9 cellular contexts compared by ENCODE assay signal in the genomic region with DNA sequence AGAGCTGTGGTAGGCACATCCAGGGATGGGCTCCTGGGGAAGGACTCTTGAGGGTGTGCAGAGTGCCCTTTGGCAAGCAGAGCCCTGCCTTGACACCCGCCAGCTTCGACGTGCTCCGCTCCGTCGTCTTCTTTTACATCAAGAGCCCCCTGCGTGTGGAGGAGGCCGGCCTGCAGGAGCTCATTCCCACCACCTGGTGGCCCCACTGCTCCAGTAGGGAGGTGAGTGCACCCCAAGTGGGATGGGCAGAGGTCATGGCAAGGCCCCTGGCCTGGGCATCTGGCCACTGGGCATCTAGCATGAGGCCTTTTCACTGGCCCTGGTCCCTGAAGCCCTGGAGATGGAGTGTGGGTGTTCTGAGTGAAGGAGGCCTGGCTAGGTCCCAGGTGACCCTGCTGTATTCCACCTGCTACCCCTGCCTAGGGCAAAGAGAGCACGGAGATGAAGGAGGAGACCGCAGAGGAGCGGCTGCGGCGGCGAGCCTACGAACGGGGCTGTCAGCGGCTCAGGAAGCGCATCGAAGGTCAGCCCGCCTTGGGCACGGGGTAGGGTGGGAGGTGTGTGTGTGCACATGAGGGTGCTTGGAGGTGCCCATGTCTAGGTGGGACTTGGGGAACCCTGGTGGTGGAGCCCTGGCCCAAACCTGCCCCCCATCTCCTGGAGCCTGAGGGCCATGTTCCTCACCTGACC. TPM values are rescaled to one million over a fixed set of nuclear protein-coding genes. Genes with fewer than 3 reads are reported as not detected.
DNase-seq lines count a peak whose midpoint lies in the region; ATAC-seq, FAIRE-seq and TF ChIP-seq lines count a peak whose summit lies in the region.
"Had no signal": no experiment of that assay in that cellular context is flagged by ENCODE, and none has a peak within 500 bp of the region (broad histone marks: within the 10 kb centered on the region; RNA-seq: fewer than 3 reads in every experiment).

No MANE protein-coding gene starts in this region.

- no peaks in the 10 kb centered on the region for H3K79me1 ChIP-seq in H1 (ENCODE audit: low read depth, low read length)

- 82 to 85% methylated on average over 21 of the region's 21 CpGs for WGBS in heart right ventricle, 2 donors
- WGBS in H1 (ENCODE audit: extremely low coverage in 1 of 2, insufficient coverage in 1 of 2, insufficient read length in 1 of 2, insufficient replicate concordance in 2 of 2, low coverage in 1 of 2, low lambda C conversion rate in 2 of 2, missing lambda C conversion rate in 1 of 2), 2 experiments, result 87% methylated on average over 21 of the region's 21 CpGs; no CpG with 5 or more reads in 1 of the 2 experiments

- no peak overlapping the region for H4K91ac ChIP-seq in H1 (replicated peaks; ENCODE audit: insufficient read length, low read length)

- no peaks in the 10 kb centered on the region for H3K27me3 Mint-ChIP-seq in stimulated activated naive CD8-positive, alpha-beta T cell treated with anti-CD3 and anti-CD28 coated beads, Interleukin-15, amount 100 ng/mL, for 72 hours

- no peaks in the 10 kb centered on the region for H3K79me2 ChIP-seq in H1 (ENCODE audit: control insufficient read depth in 1 of 2, insufficient read depth in 2 of 2, low read length in 2 of 2)

- H3K27ac Mint-ChIP-seq in stimulated activated naive CD8-positive, alpha-beta T cell treated with anti-CD3 and anti-CD28 coated beads, Interleukin-15, amount 100 ng/mL, for 72 hours, result no peak overlapping the region

- no peaks in the 10 kb centered on the region for H3K27me3 ChIP-seq in heart right ventricle
- no peaks in the 10 kb centered on the region for H3K27me3 ChIP-seq in H1 (replicated peaks in 1 of 4; ENCODE audit: control insufficient read depth in 3 of 4, extremely low read depth in 1 of 4, insufficient read depth in 3 of 4, low read length in 3 of 4)

- DNase-seq in heart right ventricle (no peak), cardiac septum (ENCODE audit: low spot score) (no peak), H1 (ENCODE audit: low read depth in 1 of 2, low spot score in 2 of 2) (peak in 1 of 2 experiments; percentile 86), NOMO-1 treated with DMSO at 0.1 percent for 48 hours (lab: John Stamatoyannopoulos, UW; ENCODE audit: unreplicated experiment) (no peak), GOT3 (lab: John Stamatoyannopoulos, UW) (no peak)
- no peak for DNase-seq in stimulated activated naive CD8-positive, alpha-beta T cell treated with anti-CD3 and anti-CD28 coated beads, Interleukin-15, amount 100 ng/mL, for 72 hours
- DNase-seq: COR-L47 had no signal

- peaks cover 0 to 27% (median 0%) of the 10 kb centered on the region in 9 donors for H3K4me1 ChIP-seq in heart right ventricle
- H3K4me1 ChIP-seq in H1 (replicated peaks in 1 of 4; ENCODE audit: control insufficient read depth in 3 of 4, insufficient read depth in 4 of 4, low read length in 3 of 4), result peaks cover 0 to 9% (median 5%) of the 10 kb centered on the region in 4 experiments; a peak in 5 of 7 replicates

- H3K4me1 Mint-ChIP-seq in stimulated activated naive CD8-positive, alpha-beta T cell treated with anti-CD3 and anti-CD28 coated beads, Interleukin-15, amount 100 ng/mL, for 72 hours, result peaks cover 9% of the 10 kb centered on the region

- H3K56ac ChIP-seq in H1 (replicated peaks; ENCODE audit: insufficient read length, low read depth, low read length), result no peak overlapping the region

- 0 out of 7 replicates have a peak overlapping the region, but pooled peaks of 1 of the 4 experiments have one; percentile 2 for H3K9ac ChIP-seq in H1 (replicated peaks in 1 of 4; ENCODE audit: extremely low read depth in 1 of 4, low read depth in 3 of 4, low read length in 3 of 4)

- no peak for ATAC-seq in heart right ventricle
- ATAC-seq in stimulated activated naive CD8-positive, alpha-beta T cell treated with anti-CD3 and anti-CD28 coated beads, Interleukin-15, amount 100 ng/mL, for 72 hours, result no peak

- H4K8ac ChIP-seq in H1 (ENCODE audit: extremely low read depth, insufficient read depth, low read length), result no peak overlapping the region

- no peak overlapping the region for H4K5ac ChIP-seq in H1 (ENCODE audit: insufficient read length, low read depth, low read length)

- H3K14ac ChIP-seq in H1 (ENCODE audit: insufficient read length), result no peak overlapping the region

- no peak overlapping the region; a peak in 1 of 4 replicates for H3K4me2 ChIP-seq in H1 (ENCODE audit: insufficient read depth in 1 of 2, low read depth in 2 of 2, low read length in 2 of 2)

- H3K23ac ChIP-seq in H1 (ENCODE audit: insufficient read length), result no peak overlapping the region

- TF ChIP-seq POLR2A in H1 (IDR thresholded peaks at IDR 0.05; ENCODE audit: control extremely low read depth in 1 of 2, low read depth in 2 of 2, low read length in 2 of 2), result no peak

- no peak overlapping the region; the same call in 1 of the 2 replicates for H3K18ac ChIP-seq in H1 (ENCODE audit: extremely low read depth, low read length)

- FAIRE-seq in H1 (lab: Jason Lieb, UNC), result no peak
- FAIRE-seq: H54, TTC549 had no signal

- H3K23me2 ChIP-seq in H1 (ENCODE audit: low read depth, low read length), result no peaks in the 10 kb centered on the region

- peak overlapping the region; percentile 75; the same call in 1 of the 2 replicates for H2BK12ac ChIP-seq in H1 (ENCODE audit: low read depth, low read length)

- H4K20me1 ChIP-seq in H1 (replicated peaks in 1 of 2; ENCODE audit: control insufficient read depth in 1 of 2, insufficient read depth in 2 of 2, low read length in 2 of 2), result peaks cover 8 to 15% of the 10 kb centered on the region in 2 experiments

- H2BK20ac ChIP-seq in H1 (ENCODE audit: low read length), result no peak overlapping the region

- H3K9me3 ChIP-seq in heart right ventricle (no peaks in the 10 kb centered on the region), H1 (ENCODE audit: insufficient read depth in 2 of 2, low read depth in 1 of 2, low read length in 1 of 2) (no peaks in the 10 kb centered on the region)

- TF ChIP-seq RAD21 in H1 (IDR thresholded peaks at IDR 0.05 in 1 of 2, conservative IDR thresholded peaks at IDR 0.05 in 1 of 2; ENCODE audit: low read depth in 2 of 2, low read length in 2 of 2), result peak; percentile 42 to 62

- H2AFZ ChIP-seq in H1 (ENCODE audit: low read length), result no peak overlapping the region

- H3K4ac ChIP-seq in H1 (replicated peaks; ENCODE audit: insufficient read length, low read depth, low read length), result no peak overlapping the region

- no peak for TF ChIP-seq EP300 in H1 (IDR thresholded peaks at IDR 0.05; ENCODE audit: borderline replicate concordance in 1 of 2, low read depth in 2 of 2, low read length in 2 of 2)

- CTCF ChIA-PET in H1 (lab: Charles Lee; ENCODE audit: partially characterized antibody), result interaction anchor here (0.5 to 9.7 kb wide), 65 partner anchors 10 to 563 kb away, joined by 3 to 127 read pairs (median 4); a partner anchor contains a TSS

- H2BK5ac ChIP-seq in H1 (ENCODE audit: low read depth, low read length), result peak overlapping the region; percentile 35

- TF ChIP-seq CTCF in heart right ventricle (IDR thresholded peaks at IDR 0.05), result peak in 7 of 9 donors; percentile 29 to 50 (median 39)
- TF ChIP-seq CTCF in H1 (IDR thresholded peaks at IDR 0.05; ENCODE audit: control extremely low read depth in 1 of 3, insufficient read depth in 1 of 3, low read depth in 1 of 3, low read length in 3 of 3), result peak in 2 of 3 experiments; percentile 82 to 83; a peak in 3 of 4 replicates

- H3K27ac ChIP-seq in heart right ventricle (no peak overlapping the region), H1 (ENCODE audit: low read depth, low read length) (no peak overlapping the region)

- 0 out of 2 replicates have a peak overlapping the region, but pooled peaks have one; percentile 1 for H2BK15ac ChIP-seq in H1 (ENCODE audit: low read length)

- intact Hi-C loops in heart right ventricle (cut with DNase I) (loop anchor here in 8 of 10 donors (2.0 to 10.0 kb wide), 7 partner anchors 135 to 213 kb away; a partner anchor contains a TSS), cardiac septum (cut with DNase I) (loop anchor here (5.0 kb wide), 1 partner anchor 136 kb away; no protein-coding TSS in a partner anchor)

- H3K4me3 Mint-ChIP-seq in stimulated activated naive CD8-positive, alpha-beta T cell treated with anti-CD3 and anti-CD28 coated beads, Interleukin-15, amount 100 ng/mL, for 72 hours, result no peak overlapping the region

- H2AK5ac ChIP-seq in H1 (ENCODE audit: low read depth, low read length), result no peak overlapping the region

- no peaks in the 10 kb centered on the region for H3K9me3 Mint-ChIP-seq in stimulated activated naive CD8-positive, alpha-beta T cell treated with anti-CD3 and anti-CD28 coated beads, Interleukin-15, amount 100 ng/mL, for 72 hours

- no peak overlapping the region for H2BK120ac ChIP-seq in H1 (replicated peaks; ENCODE audit: low read depth, low read length)

- H3K4me3 ChIP-seq in heart right ventricle (no peak overlapping the region), H1 (ENCODE audit: extremely low read depth in 1 of 4, insufficient read depth in 2 of 4, low read depth in 3 of 4, low read length in 4 of 4) (no peak overlapping the region)

- POLR2A ChIA-PET in H1 (lab: Charles Lee; ENCODE audit: partially characterized antibody), result interaction anchor here (0.6 to 5.7 kb wide), 12 partner anchors 10 to 272 kb away, joined by 3 to 57 read pairs (median 3); a partner anchor contains a TSS

- peaks cover 0 to 96% (median 31%) of the 10 kb centered on the region in 9 donors for H3K36me3 ChIP-seq in heart right ventricle
- peaks cover 4 to 5% (median 5%) of the 10 kb centered on the region in 4 experiments; a peak in 5 of 8 replicates for H3K36me3 ChIP-seq in H1 (ENCODE audit: control insufficient read depth in 2 of 4, insufficient read depth in 4 of 4, low read length in 3 of 4)

RNA-seq across cellular contexts. Expression of a gene that starts 12.2 kb away (rescaled TPM):
- total RNA-seq in heart right ventricle (10 to 100 TPM; 41.5 to 61.8 (median 51.4) TPM), cardiac septum (59.4 TPM)
- polyA plus RNA-seq in heart right ventricle (10 to 100 TPM; 23.6 to 30.8 TPM), H1 (2011; rRNA removed) (57.7 and 71.5 TPM in 2 replicates)
- 30.5 and 34.2 TPM in 2 replicates for total RNA-seq in H1 (2021; fragmentation: NEBNext Ultra II Directional; extraction: Animal tissue kit (Norgen Biotek cat#: 25700))
- 42.3 TPM for polyA plus RNA-seq in H1 (2011; cell fraction: cytosol; rRNA removed)
- polyA plus RNA-seq in H1 (2011; cell fraction: nucleus; rRNA removed), result 154 TPM
- polyA plus RNA-seq in H1 (2012, experiment 1 of 2), result 14.4 to 33.7 TPM (median 28.7 TPM) in 4 replicates
- 25.2 TPM for polyA plus RNA-seq in H1 (2012, experiment 2 of 2)
- 25.4 TPM for polyA plus RNA-seq in H1 (2013, experiment 1 of 2)
- polyA plus RNA-seq in H1 (2013, experiment 2 of 2), result 26.8 TPM
- 49.8 TPM in 2 replicates for polyA minus RNA-seq in H1 (2011; rRNA and poly(A)+ RNA removed)
- polyA minus RNA-seq in H1 (2011; cell fraction: cytosol; rRNA and poly(A)+ RNA removed), result 26.6 TPM
- polyA minus RNA-seq in H1 (2011; cell fraction: nucleus; rRNA and poly(A)+ RNA removed), result 51.9 TPM

RNA-seq across cellular contexts. Expression of a gene that starts 12.3 kb away (rescaled TPM):
- total RNA-seq in heart right ventricle (1 to 10 TPM; 2.3 to 5.1 (median 3.8) TPM), cardiac septum (6.4 TPM)
- polyA plus RNA-seq in heart right ventricle (10 to 100 TPM in 1 of 2 donors, 1 to 10 TPM in 1; 3.3 to 16.0 TPM), H1 (2011; rRNA removed) (9.5 and 14.2 TPM in 2 replicates)
- 6.2 and 8.5 TPM in 2 replicates for total RNA-seq in H1 (2021; fragmentation: NEBNext Ultra II Directional; extraction: Animal tissue kit (Norgen Biotek cat#: 25700))
- 13.9 TPM for polyA plus RNA-seq in H1 (2011; cell fraction: cytosol; rRNA removed)
- 85.9 TPM for polyA plus RNA-seq in H1 (2011; cell fraction: nucleus; rRNA removed)
- polyA plus RNA-seq in H1 (2012, experiment 1 of 2), result 9.0 to 11.8 TPM (median 9.3 TPM) in 4 replicates
- 4.6 TPM for polyA plus RNA-seq in H1 (2012, experiment 2 of 2)
- 8.6 TPM for polyA plus RNA-seq in H1 (2013, experiment 1 of 2)
- polyA plus RNA-seq in H1 (2013, experiment 2 of 2), result 7.0 TPM
- 6.0 and 7.3 TPM in 2 replicates for polyA minus RNA-seq in H1 (2011; rRNA and poly(A)+ RNA removed)
- 13.4 TPM for polyA minus RNA-seq in H1 (2011; cell fraction: cytosol; rRNA and poly(A)+ RNA removed)
- 23.3 TPM for polyA minus RNA-seq in H1 (2011; cell fraction: nucleus; rRNA and poly(A)+ RNA removed)

RNA-seq across cellular contexts. Expression of a gene that starts 18.0 kb away (rescaled TPM):
- total RNA-seq in heart right ventricle (under 1 TPM in 2 of 10 donors, not detected in 8; 0.09 to 0.15 TPM), cardiac septum (0.35 TPM)
- polyA plus RNA-seq in heart right ventricle (1 to 10 TPM; 1.8 to 2.1 TPM), H1 (2011; rRNA removed) (8.8 and 13.1 TPM in 2 replicates)
- total RNA-seq in H1 (2021; fragmentation: NEBNext Ultra II Directional; extraction: Animal tissue kit (Norgen Biotek cat#: 25700)), result 1.6 and 2.9 TPM in 2 replicates
- polyA plus RNA-seq in H1 (2011; cell fraction: cytosol; rRNA removed), result 5.9 TPM
- polyA plus RNA-seq in H1 (2011; cell fraction: nucleus; rRNA removed), result 7.3 TPM
- 3.7 to 6.4 TPM (median 6.0 TPM) in 4 replicates for polyA plus RNA-seq in H1 (2012, experiment 1 of 2)
- polyA plus RNA-seq in H1 (2012, experiment 2 of 2), result 5.3 TPM
- 7.9 TPM for polyA plus RNA-seq in H1 (2013, experiment 1 of 2)
- 7.7 TPM for polyA plus RNA-seq in H1 (2013, experiment 2 of 2)
- polyA minus RNA-seq in H1 (2011; rRNA and poly(A)+ RNA removed), result 3.1 and 3.4 TPM in 2 replicates
- polyA minus RNA-seq in H1 (2011; cell fraction: cytosol; rRNA and poly(A)+ RNA removed), result 8.0 TPM
- 14.2 TPM for polyA minus RNA-seq in H1 (2011; cell fraction: nucleus; rRNA and poly(A)+ RNA removed)

RNA-seq across cellular contexts. Expression of a gene that starts 22.2 kb away (rescaled TPM):
- total RNA-seq in heart right ventricle (10 to 100 TPM in 8 of 10 donors, 1 to 10 TPM in 2; 9.6 to 30.4 (median 12.9) TPM), cardiac septum (19.5 TPM)
- polyA plus RNA-seq in heart right ventricle (10 to 100 TPM in 1 of 2 donors, 1 to 10 TPM in 1; 8.7 to 48.8 TPM), H1 (2011; rRNA removed) (20.9 and 26.6 TPM in 2 replicates)
- 23.9 and 24.0 TPM in 2 replicates for total RNA-seq in H1 (2021; fragmentation: NEBNext Ultra II Directional; extraction: Animal tissue kit (Norgen Biotek cat#: 25700))
- polyA plus RNA-seq in H1 (2011; cell fraction: cytosol; rRNA removed), result 22.7 TPM
- polyA plus RNA-seq in H1 (2011; cell fraction: nucleus; rRNA removed), result 27.5 TPM
- 11.9 to 25.8 TPM (median 24.2 TPM) in 4 replicates for polyA plus RNA-seq in H1 (2012, experiment 1 of 2)
- 21.9 TPM for polyA plus RNA-seq in H1 (2012, experiment 2 of 2)
- polyA plus RNA-seq in H1 (2013, experiment 1 of 2), result 8.3 TPM
- 9.1 TPM for polyA plus RNA-seq in H1 (2013, experiment 2 of 2)
- 24.6 and 27.9 TPM in 2 replicates for polyA minus RNA-seq in H1 (2011; rRNA and poly(A)+ RNA removed)
- 15.9 TPM for polyA minus RNA-seq in H1 (2011; cell fraction: cytosol; rRNA and poly(A)+ RNA removed)
- polyA minus RNA-seq in H1 (2011; cell fraction: nucleus; rRNA and poly(A)+ RNA removed), result 27.7 TPM

RNA-seq across cellular contexts. Expression of a gene that starts 27.4 kb away (rescaled TPM):
- total RNA-seq in heart right ventricle, result 100 to 1,000 TPM; 101 to 140 (median 110) TPM
- 10 to 100 TPM; 18.2 to 65.7 TPM for polyA plus RNA-seq in heart right ventricle
- 81.4 TPM for total RNA-seq in cardiac septum
- total RNA-seq in H1 (2021; fragmentation: NEBNext Ultra II Directional; extraction: Animal tissue kit (Norgen Biotek cat#: 25700)), result 222 and 236 TPM in 2 replicates
- 260 and 275 TPM in 2 replicates for polyA plus RNA-seq in H1 (2011; rRNA removed)
- polyA plus RNA-seq in H1 (2011; cell fraction: cytosol; rRNA removed), result 237 TPM
- 509 TPM for polyA plus RNA-seq in H1 (2011; cell fraction: nucleus; rRNA removed)
- 188 to 293 TPM (median 261 TPM) in 4 replicates for polyA plus RNA-seq in H1 (2012, experiment 1 of 2)
- polyA plus RNA-seq in H1 (2012, experiment 2 of 2), result 246 TPM
- polyA plus RNA-seq in H1 (2013, experiment 1 of 2), result 99.8 TPM
- 92.7 TPM for polyA plus RNA-seq in H1 (2013, experiment 2 of 2)
- 303 and 366 TPM in 2 replicates for polyA minus RNA-seq in H1 (2011; rRNA and poly(A)+ RNA removed)
- polyA minus RNA-seq in H1 (2011; cell fraction: cytosol; rRNA and poly(A)+ RNA removed), result 156 TPM
- 198 TPM for polyA minus RNA-seq in H1 (2011; cell fraction: nucleus; rRNA and poly(A)+ RNA removed)
